Comparison of ENCODE assay signal across 8 cellular contexts in genomic region chr12:53381739-53382630, GRCh38. TPM values are rescaled to one million over a fixed set of nuclear protein-coding genes. Genes with fewer than 3 reads are reported as not detected.
A peak's percentile ranks its signal among the peaks of the same experiment; 100 is the strongest.
DNase-seq lines count a peak whose midpoint lies in the region; ATAC-seq, FAIRE-seq and TF ChIP-seq lines count a peak whose summit lies in the region.

No MANE protein-coding gene starts in this region.

- peak overlapping the region; percentile 73 for H3K27ac ChIP-seq in K562 (ENCODE audit: extremely low read depth, low read depth, low read length)
- H3K27ac ChIP-seq in skeletal muscle tissue (ENCODE audit: low read depth, low read length): peak overlapping the region; percentile 78

- TF ChIP-seq POLR2A in K562 (conservative IDR thresholded peaks at IDR 0.05): no peak

- H3K4me2 ChIP-seq in K562 (ENCODE audit: insufficient read depth, low read length): peak overlapping the region; percentile 77

- TF ChIP-seq CTCF in GM13976 (IDR thresholded peaks at IDR 0.05; ENCODE audit: borderline replicate concordance, control extremely low read depth, extremely low read depth, insufficient read depth, missing control alignments): peak; percentile 36
- peak; percentile 65 to 77 (median 71) for TF ChIP-seq CTCF in K562 (IDR thresholded peaks at IDR 0.05 in 2 of 3, conservative IDR thresholded peaks at IDR 0.05 in 1 of 3; ENCODE audit: insufficient read depth in 2 of 3, low read depth in 1 of 3, low read length in 3 of 3)

- intact Hi-C loops in K562 (cut with micrococcal nuclease): loop anchor here (1.0 to 2.0 kb wide), 2 partner anchors 30 to 39 kb away; no protein-coding TSS in a partner anchor

- TF ChIP-seq RAD21 in K562 (CRISPR knock-in tag; conservative IDR thresholded peaks at IDR 0.05 in 1 of 2, IDR thresholded peaks at IDR 0.05 in 1 of 2): peak; percentile 73 to 83

- no peaks in the 10 kb centered on the region for H3K9me1 ChIP-seq in K562 (ENCODE audit: control insufficient read depth, insufficient read depth, low read length)

- H2AFZ ChIP-seq in K562 (ENCODE audit: low read depth, low read length): no peak overlapping the region

- WGBS in K562 (ENCODE audit: insufficient coverage, low coverage, missing lambda C conversion rate): 55% methylated on average over 9 of the region's 9 CpGs

- POLR2A ChIA-PET in K562 (lab: Yijun Ruan, JAX): interaction anchor here (0.6 to 1.7 kb wide), 5 partner anchors 20 to 55 kb away, joined by 3 to 5 read pairs (median 3); no protein-coding TSS in a partner anchor

- in situ Hi-C loops in ACHN (cut with HindIII; ENCODE audit: low pct_ligation_motif_present, low pct_unique_long_range_greater_than_20kb, low sequenced_read_pairs): no loop called here
- in situ Hi-C loops in GM13976 (cut with MboI; ENCODE audit: low sequenced_read_pairs, unreplicated experiment): no loop called here
- in situ Hi-C loops in K562 (cut with MboI): no loop called here

- no peak for TF ChIP-seq EP300 in K562 (IDR thresholded peaks at IDR 0.05; ENCODE audit: low read length)

- FAIRE-seq in K562 (lab: Jason Lieb, UNC): peak; percentile 70

- H3K36me3 ChIP-seq in K562 (ENCODE audit: control insufficient read depth, insufficient read depth, low read length) (peaks cover 50% of the 10 kb centered on the region), iPS-15b (ENCODE audit: control insufficient read depth, insufficient read depth, low read length) (peaks cover 21% of the 10 kb centered on the region), skeletal muscle tissue (ENCODE audit: control insufficient read depth in 3 of 3, insufficient read depth in 3 of 3, low read length in 3 of 3) (peaks cover 22 to 27% (median 27%) of the 10 kb centered on the region in 3 donors)

- no peaks in the 10 kb centered on the region for H3K9me3 ChIP-seq in K562 (replicated peaks; ENCODE audit: control insufficient read depth, insufficient read depth, low read depth, low read length)
- no peaks in the 10 kb centered on the region for H3K9me3 ChIP-seq in iPS-15b (ENCODE audit: control insufficient read depth, insufficient read depth, low read length)
- no peaks in the 10 kb centered on the region for H3K9me3 ChIP-seq in skeletal muscle tissue (ENCODE audit: control insufficient read depth in 3 of 3, low read length in 3 of 3)

- CTCF ChIA-PET in K562 (lab: Yijun Ruan, JAX; ENCODE audit: low intra/inter-chr PET ratio): interaction anchor here (1.2 to 3.5 kb wide), 3 partner anchors 27 to 58 kb away, joined by 5 to 20 read pairs (median 6); no protein-coding TSS in a partner anchor

- H3K27me3 ChIP-seq in K562 (ENCODE audit: control insufficient read depth in 2 of 2, insufficient read depth in 2 of 2, low read length in 2 of 2) (no peaks in the 10 kb centered on the region), iPS-15b (ENCODE audit: control insufficient read depth, insufficient read depth, low read length) (no peaks in the 10 kb centered on the region), skeletal muscle tissue (ENCODE audit: control insufficient read depth in 3 of 3, insufficient read depth in 3 of 3, low read length in 3 of 3) (no peaks in the 10 kb centered on the region)

- peak overlapping the region; percentile 62 for H3K4me3 ChIP-seq in K562
- H3K4me3 ChIP-seq in iPS-15b (ENCODE audit: low read depth, low read length): peak overlapping the region; percentile 61
- H3K4me3 ChIP-seq in skeletal muscle tissue (ENCODE audit: low read length in 3 of 3): peak overlapping the region; percentile 60 to 80 (median 65)

- H4K20me1 ChIP-seq in K562 (replicated peaks; ENCODE audit: control insufficient read depth, insufficient read depth, low read length): no peaks in the 10 kb centered on the region

- ATAC-seq in K562: no peak
- no peak for ATAC-seq in GM19023 (IDR thresholded peaks at IDR 0.05; ENCODE audit: unreplicated experiment)

- H3K9ac ChIP-seq in K562 (ENCODE audit: insufficient read depth in 1 of 2, low read depth in 2 of 2, low read length in 2 of 2): peak overlapping the region; percentile 70
- H3K9ac ChIP-seq in iPS-15b (ENCODE audit: low read depth, low read length): no peak overlapping the region
- H3K9ac ChIP-seq in skeletal muscle tissue (ENCODE audit: low read depth in 1 of 3, low read length in 3 of 3): peak overlapping the region; percentile 23 to 72 (median 59)

- peak; percentile 98 for DNase-seq in ACHN
- DNase-seq in GM13976 (ENCODE audit: low spot score): peak; percentile 37
- DNase-seq in RPMI7951 (ENCODE audit: low read depth): peak; percentile 52
- peak in 3 of 4 experiments; percentile 23 to 77 (median 34) for DNase-seq in K562 (ENCODE audit: extremely low read depth in 1 of 4, low spot score in 3 of 4)
- no peak for DNase-seq in NCI-H2081 treated with DMSO at 0.1 percent for 48 hours (lab: John Stamatoyannopoulos, UW)

- H3K79me2 ChIP-seq in K562 (ENCODE audit: control insufficient read depth, insufficient read depth, low read length): peaks cover 57% of the 10 kb centered on the region

- BruUV-seq in K562 (replicated peaks; lab: Mats Ljungman, UMichigan): TSS peak; percentile 57

- H3K4me1 ChIP-seq in K562 (replicated peaks in 1 of 2; ENCODE audit: control insufficient read depth in 2 of 2, insufficient read depth in 2 of 2, low read length in 2 of 2) (peaks cover 36 to 38% of the 10 kb centered on the region in 2 experiments), iPS-15b (ENCODE audit: control insufficient read depth, insufficient read depth, low read length) (peaks cover 17% of the 10 kb centered on the region), skeletal muscle tissue (ENCODE audit: control insufficient read depth in 3 of 3, insufficient read depth in 3 of 3, low read length in 3 of 3) (peaks cover 39 to 50% (median 49%) of the 10 kb centered on the region in 3 donors)

RNA-seq across cellular contexts. Expression of gene SP1, which starts 2.0 kb away (rescaled TPM):
- total RNA-seq in RPMI7951 (2014; rRNA removed; shearing (Covaris generic)): 29.3 and 35.2 TPM in 2 replicates
- total RNA-seq in K562 (2011; cell fraction: chromatin; rRNA removed; ENCODE audit: low replicate concordance): 65.4 and 90.5 TPM in 2 replicates
- total RNA-seq in K562 (2011; cell fraction: nucleolus; rRNA removed): 29.7 and 34.7 TPM in 2 replicates
- 46.8 and 54.4 TPM in 2 replicates for total RNA-seq in K562 (2011; cell fraction: nucleoplasm; rRNA removed)
- total RNA-seq in K562 (2014; rRNA removed) (31.5 and 32.2 TPM in 2 replicates), K562 (2014; rRNA removed; fragmentation: Illumina TruSeq; extraction: Trizol) (44.0 and 47.9 TPM in 2 replicates), K562 (2015; rRNA removed; fragmentation: Illumina TruSeq; extraction: Trizol) (48.9 and 51.7 TPM in 2 replicates), K562 (2021) (62.2 and 65.5 TPM in 2 replicates), skeletal muscle tissue (30.3 TPM)
- polyA plus RNA-seq in K562 (2011; rRNA removed) (41.6 and 64.9 TPM in 2 replicates), K562 (2014; fragmentation: Illumina TruSeq; extraction: Trizol) (38.7 and 47.4 TPM in 2 replicates), K562 (2014; fragmentation: Nextera tagmentation; extraction: Ambion mirVana) (10 to 100 TPM in 1 of 2 experiments, 1 to 10 TPM in 1; 8.0 to 12.3 TPM), K562 (2014; rRNA removed) (25.5 and 28.2 TPM in 2 replicates)
- 55.5 and 56.9 TPM in 2 replicates for polyA plus RNA-seq in K562 (2011; cell fraction: cytosol; rRNA removed)
- polyA plus RNA-seq in K562 (2011; cell fraction: nucleus; rRNA removed): 49.9 and 53.7 TPM in 2 replicates
- polyA plus RNA-seq in K562 (2012): 23.7 and 26.5 TPM in 2 replicates
- 140 and 156 TPM in 2 replicates for polyA minus RNA-seq in K562 (2011; rRNA and poly(A)+ RNA removed)
- polyA minus RNA-seq in K562 (2011; cell fraction: cytosol; rRNA and poly(A)+ RNA removed): 64.3 and 64.4 TPM in 2 replicates
- polyA minus RNA-seq in K562 (2011; cell fraction: nucleus; rRNA and poly(A)+ RNA removed): 19.3 and 32.3 TPM in 2 replicates

RNA-seq across cellular contexts. Expression of gene AMHR2, which starts 41.7 kb away (rescaled TPM):
- not detected in 2 replicates for total RNA-seq in RPMI7951 (2014; rRNA removed; shearing (Covaris generic))
- total RNA-seq in K562 (2011; cell fraction: chromatin; rRNA removed; ENCODE audit: low replicate concordance): 10.1 and 25.6 TPM in 2 replicates
- total RNA-seq in K562 (2011; cell fraction: nucleolus; rRNA removed): 14.0 and 16.2 TPM in 2 replicates
- 15.8 and 19.8 TPM in 2 replicates for total RNA-seq in K562 (2011; cell fraction: nucleoplasm; rRNA removed)
- total RNA-seq in K562 (2014; rRNA removed): 10.3 and 20.9 TPM in 2 replicates
- total RNA-seq in K562 (2014; rRNA removed; fragmentation: Illumina TruSeq; extraction: Trizol): 6.0 and 8.9 TPM in 2 replicates
- 49.7 and 51.2 TPM in 2 replicates for total RNA-seq in K562 (2015; rRNA removed; fragmentation: Illumina TruSeq; extraction: Trizol)
- total RNA-seq in K562 (2021): 13.5 and 15.0 TPM in 2 replicates
- 12.9 and 19.8 TPM in 2 replicates for polyA plus RNA-seq in K562 (2011; rRNA removed)
- polyA plus RNA-seq in K562 (2011; cell fraction: cytosol; rRNA removed): 26.4 and 42.1 TPM in 2 replicates
- 33.0 and 40.1 TPM in 2 replicates for polyA plus RNA-seq in K562 (2011; cell fraction: nucleus; rRNA removed)
- polyA plus RNA-seq in K562 (2012): 91.6 and 130 TPM in 2 replicates
- 26.5 and 28.0 TPM in 2 replicates for polyA plus RNA-seq in K562 (2014; fragmentation: Illumina TruSeq; extraction: Trizol)
- 10 to 100 TPM; 19.8 to 21.0 TPM for polyA plus RNA-seq in K562 (2014; fragmentation: Nextera tagmentation; extraction: Ambion mirVana)
- 19.3 and 22.7 TPM in 2 replicates for polyA plus RNA-seq in K562 (2014; rRNA removed)
- polyA minus RNA-seq in K562 (2011; rRNA and poly(A)+ RNA removed): 6.9 and 11.6 TPM in 2 replicates
- 9.4 and 12.4 TPM in 2 replicates for polyA minus RNA-seq in K562 (2011; cell fraction: cytosol; rRNA and poly(A)+ RNA removed)
- 4.6 and 7.1 TPM in 2 replicates for polyA minus RNA-seq in K562 (2011; cell fraction: nucleus; rRNA and poly(A)+ RNA removed)
- not detected for total RNA-seq in skeletal muscle tissue

RNA-seq across cellular contexts. Expression of gene SP7, which starts 45.8 kb away (rescaled TPM):
- total RNA-seq in RPMI7951 (2014; rRNA removed; shearing (Covaris generic)): not detected in 2 replicates
- not detected in 2 replicates for total RNA-seq in K562 (2011; cell fraction: chromatin; rRNA removed; ENCODE audit: low replicate concordance)
- total RNA-seq in K562 (2011; cell fraction: nucleolus; rRNA removed): not detected in 2 replicates
- total RNA-seq in K562 (2011; cell fraction: nucleoplasm; rRNA removed): not detected in 2 replicates
- not detected in 2 replicates for total RNA-seq in K562 (2014; rRNA removed)
- total RNA-seq in K562 (2014; rRNA removed; fragmentation: Illumina TruSeq; extraction: Trizol): not detected in 2 replicates
- total RNA-seq in K562 (2015; rRNA removed; fragmentation: Illumina TruSeq; extraction: Trizol): not detected in 2 replicates
- total RNA-seq in K562 (2021): not detected in 2 replicates
- 0.03 and 0.04 TPM in 2 replicates for polyA plus RNA-seq in K562 (2011; rRNA removed)
- 0.04 TPM in 1 of 2 replicates, not detected in the other for polyA plus RNA-seq in K562 (2011; cell fraction: cytosol; rRNA removed)
- 0.04 TPM in 1 of 2 replicates, not detected in the other for polyA plus RNA-seq in K562 (2011; cell fraction: nucleus; rRNA removed)
- 0.04 and 0.07 TPM in 2 replicates for polyA plus RNA-seq in K562 (2012)
- not detected in 2 replicates for polyA plus RNA-seq in K562 (2014; fragmentation: Illumina TruSeq; extraction: Trizol)
- polyA plus RNA-seq in K562 (2014; fragmentation: Nextera tagmentation; extraction: Ambion mirVana): not detected
- not detected in 2 replicates for polyA plus RNA-seq in K562 (2014; rRNA removed)
- polyA minus RNA-seq in K562 (2011; rRNA and poly(A)+ RNA removed): not detected in 2 replicates
- not detected in 2 replicates for polyA minus RNA-seq in K562 (2011; cell fraction: cytosol; rRNA and poly(A)+ RNA removed)
- not detected in 2 replicates for polyA minus RNA-seq in K562 (2011; cell fraction: nucleus; rRNA and poly(A)+ RNA removed)
- not detected for total RNA-seq in skeletal muscle tissue

RNA-seq across cellular contexts. Expression of gene PRR13, which starts 59.5 kb away (rescaled TPM):
- 83.5 and 86.6 TPM in 2 replicates for total RNA-seq in RPMI7951 (2014; rRNA removed; shearing (Covaris generic))
- 126 and 173 TPM in 2 replicates for total RNA-seq in K562 (2011; cell fraction: chromatin; rRNA removed; ENCODE audit: low replicate concordance)
- total RNA-seq in K562 (2011; cell fraction: nucleolus; rRNA removed): 112 and 130 TPM in 2 replicates
- total RNA-seq in K562 (2011; cell fraction: nucleoplasm; rRNA removed): 168 and 231 TPM in 2 replicates
- 117 and 153 TPM in 2 replicates for total RNA-seq in K562 (2014; rRNA removed)
- total RNA-seq in K562 (2014; rRNA removed; fragmentation: Illumina TruSeq; extraction: Trizol): 202 and 204 TPM in 2 replicates
- 226 and 244 TPM in 2 replicates for total RNA-seq in K562 (2015; rRNA removed; fragmentation: Illumina TruSeq; extraction: Trizol)
- 329 and 341 TPM in 2 replicates for total RNA-seq in K562 (2021)
- 209 and 216 TPM in 2 replicates for polyA plus RNA-seq in K562 (2011; rRNA removed)
- 197 and 292 TPM in 2 replicates for polyA plus RNA-seq in K562 (2011; cell fraction: cytosol; rRNA removed)
- polyA plus RNA-seq in K562 (2011; cell fraction: nucleus; rRNA removed): 86.9 and 121 TPM in 2 replicates
- 406 and 466 TPM in 2 replicates for polyA plus RNA-seq in K562 (2012)
- 527 and 637 TPM in 2 replicates for polyA plus RNA-seq in K562 (2014; fragmentation: Illumina TruSeq; extraction: Trizol)
- 100 to 1,000 TPM; 570 to 835 TPM for polyA plus RNA-seq in K562 (2014; fragmentation: Nextera tagmentation; extraction: Ambion mirVana)
- polyA plus RNA-seq in K562 (2014; rRNA removed): 285 and 301 TPM in 2 replicates
- polyA minus RNA-seq in K562 (2011; rRNA and poly(A)+ RNA removed): 115 and 148 TPM in 2 replicates
- 79.5 and 100 TPM in 2 replicates for polyA minus RNA-seq in K562 (2011; cell fraction: cytosol; rRNA and poly(A)+ RNA removed)
- 31.2 and 56.0 TPM in 2 replicates for polyA minus RNA-seq in K562 (2011; cell fraction: nucleus; rRNA and poly(A)+ RNA removed)
- total RNA-seq in skeletal muscle tissue: 15.7 TPM
